22 cellular contexts compared by ENCODE assay signal in genomic region chr15:58923284-58923683, GRCh38. TPM values are rescaled to one million over a fixed set of nuclear protein-coding genes. Genes with fewer than 3 reads are reported as not detected.
DNase-seq lines count a peak whose midpoint lies in the region; ATAC-seq and TF ChIP-seq lines count a peak whose summit lies in the region.
"Had no signal": no experiment of that assay in that cellular context is flagged by ENCODE, and none has a peak within 500 bp of the region (broad histone marks: within the 10 kb centered on the region; RNA-seq: fewer than 3 reads in every experiment).

No MANE protein-coding gene starts in this region.

- H3K4me1 ChIP-seq in gastroesophageal sphincter (peaks cover 4 to 71% (median 7%) of the 10 kb centered on the region in 3 donors), stomach (peaks cover 13 to 83% (median 46%) of the 10 kb centered on the region in 4 donors)
- H3K4me1 ChIP-seq: colonic mucosa had no signal

- peak overlapping the region; percentile 50 to 78 (median 70) for H3K27ac ChIP-seq in gastroesophageal sphincter
- peak overlapping the region in 3 of 5 donors; percentile 66 to 74 (median 68) for H3K27ac ChIP-seq in stomach
- H3K27ac ChIP-seq: colonic mucosa had no signal

- TF ChIP-seq CTCF in gastroesophageal sphincter (IDR thresholded peaks at IDR 0.05) (no peak), stomach (IDR thresholded peaks at IDR 0.05) (no peak)

- H3K36me3 Mint-ChIP-seq in activated CD4-positive, alpha-beta T cell treated with anti-CD3 and anti-CD28 coated beads, Interleukin-2, amount 10 ng/mL, durations not matched to agents 24 days and 14 days (ENCODE audit: low read depth) = peaks cover 23% of the 10 kb centered on the region

- H3K9me3 Mint-ChIP-seq in activated CD4-positive, alpha-beta T cell treated with anti-CD3 and anti-CD28 coated beads, Interleukin-2, amount 10 ng/mL, durations not matched to agents 24 days and 14 days = no peaks in the 10 kb centered on the region
- H3K9me3 Mint-ChIP-seq: activated naive CD8-positive, alpha-beta T cell treated with anti-CD3 and anti-CD28 coated beads, Interleukin-2, amount 50 U/mL, for 24 hours; activated T-helper 2 cell treated with anti-CD3 and anti-CD28 coated beads, Interferon-gamma antibody, Interleukin-2, Interleukin-4, amounts not matched to agents 10 μg/mL and 5 μg/mL and 100 μg/mL, durations not matched to agents 14 hours and 24 hours and 36 hours; effector memory CD8-positive, alpha-beta T cell; nephron progenitor cell had no signal

- no peaks in the 10 kb centered on the region for H3K9me3 ChIP-seq in gastroesophageal sphincter
- no peaks in the 10 kb centered on the region for H3K9me3 ChIP-seq in stomach
- H3K9me3 ChIP-seq: colonic mucosa, sigmoid colon, suprapubic skin had no signal

- intact Hi-C loops in activated CD4-positive, alpha-beta T cell treated with anti-CD3 and anti-CD28 coated beads, Interleukin-2, amount 10 ng/mL, durations not matched to agents 24 days and 14 days (cut with micrococcal nuclease) = no loop called here
- intact Hi-C loops in stomach (cut with DNase I; ENCODE audit: low total_unique reads) = no loop called here

- peak overlapping the region; percentile 15 for H3K4me3 Mint-ChIP-seq in activated CD4-positive, alpha-beta T cell treated with anti-CD3 and anti-CD28 coated beads, Interleukin-2, amount 10 ng/mL, durations not matched to agents 24 days and 14 days
- H3K4me3 Mint-ChIP-seq: activated naive CD8-positive, alpha-beta T cell treated with anti-CD3 and anti-CD28 coated beads, Interleukin-2, amount 50 U/mL, for 24 hours; effector memory CD8-positive, alpha-beta T cell; nephron progenitor cell had no signal

- TF ChIP-seq EP300 in gastroesophageal sphincter (IDR thresholded peaks at IDR 0.05) = no peak
- no peak for TF ChIP-seq EP300 in stomach (IDR thresholded peaks at IDR 0.05)

- H3K4me1 Mint-ChIP-seq in activated CD4-positive, alpha-beta T cell treated with anti-CD3 and anti-CD28 coated beads, Interleukin-2, amount 10 ng/mL, durations not matched to agents 24 days and 14 days = peaks cover 24% of the 10 kb centered on the region

- no peak for TF ChIP-seq POLR2A in gastroesophageal sphincter (IDR thresholded peaks at IDR 0.05)
- TF ChIP-seq POLR2A in stomach (IDR thresholded peaks at IDR 0.05) = no peak

- H3K27me3 ChIP-seq in gastroesophageal sphincter = no peaks in the 10 kb centered on the region
- H3K27me3 ChIP-seq in stomach = no peaks in the 10 kb centered on the region
- H3K27me3 ChIP-seq: colonic mucosa, sigmoid colon, suprapubic skin had no signal

- H3K36me3 ChIP-seq in gastroesophageal sphincter (peaks cover 0 to 26% of the 10 kb centered on the region in 2 donors), stomach (peaks cover 17 to 59% (median 44%) of the 10 kb centered on the region in 4 donors)

- no peak for DNase-seq in activated CD4-positive, alpha-beta T cell treated with anti-CD3 and anti-CD28 coated beads, Interleukin-2, amount 10 ng/mL, durations not matched to agents 24 days and 14 days
- no peak for DNase-seq in activated CD4-positive, alpha-beta T cell treated with anti-CD3 and anti-CD28 coated beads, Interleukin-2, amount 50 U/mL, for 48 hours
- DNase-seq in NCI-H226 = peak; percentile 13
- no peak for DNase-seq in stomach
- no peak for DNase-seq in anterior cingulate cortex (lab: John Stamatoyannopoulos, UW)
- DNase-seq: 8988T; activated CD4-positive, CD25-positive, alpha-beta regulatory T cell treated with anti-CD3 and anti-CD28 coated beads, Interleukin-2, amount 50 U/mL, for 72 hours; activated naive CD8-positive, alpha-beta T cell treated with anti-CD3 and anti-CD28 coated beads, Interleukin-2, amount 50 U/mL, for 24 hours; colonic mucosa; COR-L47; DMS79 treated with DMSO at 0.1 percent for 48 hours; effector memory CD8-positive, alpha-beta T cell; Karpas-422; NCI-H1694 treated with DMSO at 0.1 percent for 48 hours; nephron progenitor cell; sigmoid colon had no signal

- 74 to 79% methylated on average over 4 of the region's 4 CpGs for WGBS in gastroesophageal sphincter (ENCODE audit: low coverage in 1 of 2), 2 donors
- WGBS in stomach, 5 donors = 89 to 93% (median 90%) methylated on average over 4 of the region's 4 CpGs

- no peak for ATAC-seq in gastroesophageal sphincter
- no peak for ATAC-seq in GM18873 (IDR thresholded peaks at IDR 0.05; ENCODE audit: low FRiP score, unreplicated experiment)
- ATAC-seq in HG03460 (IDR thresholded peaks at IDR 0.05; ENCODE audit: unreplicated experiment) = no peak
- ATAC-seq: activated naive CD8-positive, alpha-beta T cell treated with anti-CD3 and anti-CD28 coated beads, Interleukin-2, amount 50 U/mL, for 24 hours; effector memory CD8-positive, alpha-beta T cell; SK-N-SH treated with all-trans-retinoic acid at 6 μM for 48 hours had no signal

- no peaks in the 10 kb centered on the region for H3K27me3 Mint-ChIP-seq in activated CD4-positive, alpha-beta T cell treated with anti-CD3 and anti-CD28 coated beads, Interleukin-2, amount 10 ng/mL, durations not matched to agents 24 days and 14 days
- H3K27me3 Mint-ChIP-seq: activated naive CD8-positive, alpha-beta T cell treated with anti-CD3 and anti-CD28 coated beads, Interleukin-2, amount 50 U/mL, for 24 hours; effector memory CD8-positive, alpha-beta T cell had no signal

- H3K27ac Mint-ChIP-seq in activated CD4-positive, alpha-beta T cell treated with anti-CD3 and anti-CD28 coated beads, Interleukin-2, amount 10 ng/mL, durations not matched to agents 24 days and 14 days = no peak overlapping the region
- H3K27ac Mint-ChIP-seq: activated naive CD8-positive, alpha-beta T cell treated with anti-CD3 and anti-CD28 coated beads, Interleukin-2, amount 50 U/mL, for 24 hours had no signal

- no peak overlapping the region for H3K4me3 ChIP-seq in gastroesophageal sphincter
- H3K4me3 ChIP-seq in stomach = no peak overlapping the region
- H3K4me3 ChIP-seq: colonic mucosa, sigmoid colon, suprapubic skin had no signal

RNA-seq across cellular contexts. Expression of gene SLTM, which starts 10.2 kb away (rescaled TPM):
- total RNA-seq in activated CD4-positive, alpha-beta T cell treated with anti-CD3 and anti-CD28 coated beads, Interleukin-2, amount 10 ng/mL, durations not matched to agents 24 days and 14 days = 126 and 127 TPM in 2 replicates
- 100 to 1,000 TPM in 1 of 4 donors, 10 to 100 TPM in 3; 79.2 to 120 (median 84.4) TPM for total RNA-seq in gastroesophageal sphincter
- 100 to 1,000 TPM; 110 to 291 (median 159) TPM for total RNA-seq in stomach
- 10 to 100 TPM; 44.7 to 56.1 (median 48.1) TPM for polyA plus RNA-seq in stomach
